In the genomic region with DNA sequence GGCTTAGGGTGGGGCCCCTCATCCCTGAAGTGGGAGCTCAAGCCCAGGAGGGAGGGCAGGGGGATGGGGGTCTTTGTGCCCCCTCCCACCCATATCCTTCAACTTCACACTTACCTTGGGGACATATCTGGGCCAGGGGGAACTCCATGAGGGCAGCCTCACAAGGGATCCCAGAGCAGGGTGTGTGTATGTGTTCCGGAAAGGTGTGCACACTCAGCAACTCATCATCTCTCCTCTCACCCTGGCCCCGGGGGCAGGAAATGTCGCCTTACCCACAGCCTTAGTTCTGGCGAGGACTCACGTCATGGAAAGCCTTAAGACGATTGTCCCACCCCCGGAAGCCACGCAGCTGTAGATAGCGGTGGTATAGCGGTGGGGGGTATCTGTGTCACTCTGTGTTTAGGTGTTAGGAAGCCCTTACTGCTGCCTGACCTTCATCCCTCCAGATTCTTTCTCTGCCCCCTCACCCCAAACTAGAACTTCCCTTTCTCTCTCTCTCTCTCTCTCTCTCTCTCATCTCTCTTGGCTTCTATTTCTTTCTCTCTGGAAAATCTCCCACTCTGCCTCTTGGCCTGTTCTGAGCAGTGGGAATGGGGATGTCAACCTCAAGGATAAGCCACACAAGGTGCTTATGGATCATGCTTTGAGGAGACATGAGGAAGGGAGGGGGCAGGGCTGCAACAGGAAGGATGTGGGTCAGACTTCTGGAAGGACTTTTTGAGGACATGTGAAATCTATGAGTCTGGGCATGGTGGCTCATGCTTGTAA, we compare ENCODE assay signal across 9 cellular contexts. TPM values are rescaled to one million over a fixed set of nuclear protein-coding genes. Genes with fewer than 3 reads are reported as not detected.
DNase-seq lines count a peak whose midpoint lies in the region; ATAC-seq and TF ChIP-seq lines count a peak whose summit lies in the region.
"Had no signal": no experiment of that assay in that cellular context is flagged by ENCODE, and none has a peak within 500 bp of the region (broad histone marks: within the 10 kb centered on the region; RNA-seq: fewer than 3 reads in every experiment).

A gene (minus strand): TSS at position 288 of the 768 bp plus-strand sequence. CDS start 140 bp downstream, at position 148.

- ATAC-seq in HG03432 (IDR thresholded peaks at IDR 0.05; ENCODE audit: unreplicated experiment), result peak; percentile 80
- ATAC-seq in natural killer cell treated with Interleukin-12 subunit alpha and Interleukin-12 subunit beta and Interleukin-15 and Interleukin-18, amount 100 ng/mL, for 72 hours, result peak; percentile 94 to 96
- ATAC-seq in HG03196 (IDR thresholded peaks at IDR 0.05; ENCODE audit: unreplicated experiment), result no peak

- in situ Hi-C loops in brain microvascular endothelial cell (cut with HindIII; ENCODE audit: low pct_ligation_motif_present, low sequenced_read_pairs), result no loop called here

- intact Hi-C loops in testis (cut with DNase I; ENCODE audit: low total_unique reads), result no loop called here

- peak; percentile 43 for TF ChIP-seq POLR2A in GM18526 (IDR thresholded peaks at IDR 0.05; ENCODE audit: extremely low read depth, insufficient read length)
- no peak for TF ChIP-seq POLR2A in testis (IDR thresholded peaks at IDR 0.05)

- no peaks in the 10 kb centered on the region for H3K27me3 Mint-ChIP-seq in natural killer cell treated with Interleukin-12 subunit alpha and Interleukin-12 subunit beta and Interleukin-15 and Interleukin-18, amount 100 ng/mL, for 72 hours

- DNase-seq in UCSD-AML1 (lab: John Stamatoyannopoulos, UW; ENCODE audit: unreplicated experiment), result peak; percentile 92
- DNase-seq in brain microvascular endothelial cell, result peak; percentile 65
- peak; percentile 97 for DNase-seq in natural killer cell treated with Interleukin-12 subunit alpha and Interleukin-12 subunit beta and Interleukin-15 and Interleukin-18, amount 100 ng/mL, for 72 hours (ENCODE audit: low spot score)
- DNase-seq in testis, result peak; percentile 42
- DNase-seq in cerebellum (ENCODE audit: low spot score), result no peak

- no peak within 1 kb of the TSS for H3K4me3 ChIP-seq in brain microvascular endothelial cell (ENCODE audit: low read depth, low read length)
- no peak within 1 kb of the TSS for H3K4me3 ChIP-seq in testis

- H3K27me3 ChIP-seq in brain microvascular endothelial cell (replicated peaks) (no peaks in the 10 kb centered on the region), testis (no peaks in the 10 kb centered on the region)

- no peak for TF ChIP-seq CTCF in brain microvascular endothelial cell (IDR thresholded peaks at IDR 0.05; ENCODE audit: low read depth, low read length, missing control alignments)
- no peak for TF ChIP-seq CTCF in testis (IDR thresholded peaks at IDR 0.05)

- H3K36me3 ChIP-seq in brain microvascular endothelial cell (replicated peaks), result no peaks in the 10 kb centered on the region
- no peaks in the 10 kb centered on the region for H3K36me3 ChIP-seq in testis (ENCODE audit: low read depth, missing control alignments)

- H3K9me3 ChIP-seq in testis, result no peaks in the 10 kb centered on the region

- peak within 1 kb of the TSS; percentile 93 to 99 for H3K27ac Mint-ChIP-seq in natural killer cell treated with Interleukin-12 subunit alpha and Interleukin-12 subunit beta and Interleukin-15 and Interleukin-18, amount 100 ng/mL, for 72 hours

- H3K27ac ChIP-seq in brain microvascular endothelial cell (no peak within 1 kb of the TSS), testis (peak within 1 kb of the TSS in 1 of 2 donors; percentile 32)

- peaks cover 21% of the 10 kb centered on the region for H3K36me3 Mint-ChIP-seq in natural killer cell treated with Interleukin-12 subunit alpha and Interleukin-12 subunit beta and Interleukin-15 and Interleukin-18, amount 100 ng/mL, for 72 hours

- WGBS in testis, 2 donors, result 67 to 76% methylated on average over 10 of the region's 10 CpGs

- peaks cover 72 to 74% of the 10 kb centered on the region in 2 donors for H3K4me1 Mint-ChIP-seq in natural killer cell treated with Interleukin-12 subunit alpha and Interleukin-12 subunit beta and Interleukin-15 and Interleukin-18, amount 100 ng/mL, for 72 hours (ENCODE audit: low read depth in 2 of 2)

- peaks cover 13% of the 10 kb centered on the region for H3K4me1 ChIP-seq in testis

- H3K4me3 Mint-ChIP-seq in natural killer cell treated with Interleukin-12 subunit alpha and Interleukin-12 subunit beta and Interleukin-15 and Interleukin-18, amount 100 ng/mL, for 72 hours, result peak within 1 kb of the TSS; percentile 95

- H3K9me3 Mint-ChIP-seq in natural killer cell treated with Interleukin-12 subunit alpha and Interleukin-12 subunit beta and Interleukin-15 and Interleukin-18, amount 100 ng/mL, for 72 hours, result no peaks in the 10 kb centered on the region

RNA-seq across cellular contexts. Expression of the gene that starts here (rescaled TPM):
- total RNA-seq in natural killer cell treated with Interleukin-12 subunit alpha and Interleukin-12 subunit beta and Interleukin-15 and Interleukin-18, amount 100 ng/mL, for 72 hours, result 100 to 1,000 TPM; 153 to 188 TPM
- total RNA-seq in testis (1 to 10 TPM in 1 of 2 donors, not detected in 1; 3.1 TPM), cerebellum (not detected)
- 1.3 TPM for polyA plus RNA-seq in testis (ENCODE audit: insufficient read depth, low read depth, low replicate concordance)
- total RNA-seq: SK-MEL-5 had no signal

Comparison
In these comparisons a context has a peak if more than half of its experiments do, and no peak if none do; other contexts are left out.
1. RNA of the gene that starts here (total RNA-seq): 153 to 188 TPM in natural killer cell treated with Interleukin-12 subunit alpha and Interleukin-12 subunit beta and Interleukin-15 and Interleukin-18, amount 100 ng/mL, for 72 hours; 3.1 TPM in testis and not detected in cerebellum (single experiment); every median in the first group is over 10 times any median in the second.